8 cellular contexts compared by ENCODE assay signal in the genomic region with DNA sequence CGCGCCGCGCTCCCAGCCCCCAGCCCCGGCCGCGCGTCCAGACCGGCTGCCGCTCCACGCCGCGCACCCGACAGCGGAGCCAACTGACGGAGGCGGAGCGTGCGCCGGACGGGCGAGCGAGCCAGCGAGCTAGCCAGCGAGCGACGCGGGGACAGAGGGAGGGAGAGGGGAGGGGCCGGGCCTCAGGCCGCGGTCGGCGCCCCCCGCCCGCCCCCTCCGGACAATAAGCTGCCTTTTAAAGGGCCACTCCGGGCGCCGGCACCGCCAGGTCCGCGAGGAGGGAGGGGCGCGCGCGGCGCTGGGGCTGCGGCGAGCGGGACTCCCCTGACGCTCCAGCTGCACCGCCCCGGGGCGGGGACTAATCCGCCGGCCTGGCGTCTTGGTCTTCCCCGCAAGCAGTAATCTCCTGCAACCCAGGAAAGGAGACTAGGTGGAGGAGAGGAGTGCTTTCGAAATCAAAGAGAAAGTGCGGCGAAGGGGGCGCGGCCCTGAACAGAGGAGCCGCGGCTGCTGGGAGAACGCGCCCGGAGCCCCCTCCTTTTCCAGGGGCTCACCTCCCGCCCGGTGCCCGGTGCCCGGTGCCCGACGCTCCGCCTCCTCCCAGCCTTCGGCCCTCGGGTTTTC. TPM values are rescaled to one million over a fixed set of nuclear protein-coding genes. Genes with fewer than 3 reads are reported as not detected.
DNase-seq lines count a peak whose midpoint lies in the region; ATAC-seq and TF ChIP-seq lines count a peak whose summit lies in the region.

A gene with protein sequence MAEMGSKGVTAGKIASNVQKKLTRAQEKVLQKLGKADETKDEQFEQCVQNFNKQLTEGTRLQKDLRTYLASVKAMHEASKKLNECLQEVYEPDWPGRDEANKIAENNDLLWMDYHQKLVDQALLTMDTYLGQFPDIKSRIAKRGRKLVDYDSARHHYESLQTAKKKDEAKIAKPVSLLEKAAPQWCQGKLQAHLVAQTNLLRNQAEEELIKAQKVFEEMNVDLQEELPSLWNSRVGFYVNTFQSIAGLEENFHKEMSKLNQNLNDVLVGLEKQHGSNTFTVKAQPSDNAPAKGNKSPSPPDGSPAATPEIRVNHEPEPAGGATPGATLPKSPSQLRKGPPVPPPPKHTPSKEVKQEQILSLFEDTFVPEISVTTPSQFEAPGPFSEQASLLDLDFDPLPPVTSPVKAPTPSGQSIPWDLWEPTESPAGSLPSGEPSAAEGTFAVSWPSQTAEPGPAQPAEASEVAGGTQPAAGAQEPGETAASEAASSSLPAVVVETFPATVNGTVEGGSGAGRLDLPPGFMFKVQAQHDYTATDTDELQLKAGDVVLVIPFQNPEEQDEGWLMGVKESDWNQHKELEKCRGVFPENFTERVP (minus strand): TSS at position 157 of the 624 bp plus-strand sequence. CDS start 211 bp downstream, outside the sequence.

- ATAC-seq in GM21786 (IDR thresholded peaks at IDR 0.05; ENCODE audit: unreplicated experiment) (peak; percentile 84), SK-N-SH treated with all-trans-retinoic acid at 6 μM for 48 hours (peak; percentile 87), thoracic aorta (ENCODE audit: insufficient number of reproducible peaks, low FRiP score, low read depth) (peak; percentile 38)
- peak; percentile 91 for ATAC-seq in activated naive CD8-positive, alpha-beta T cell treated with anti-CD3 and anti-CD28 coated beads, Interleukin-2, amount 10 ng/mL, durations not matched to agents 7 days and 5 days (ENCODE audit: low read depth)

- H3K4me1 Mint-ChIP-seq in activated naive CD8-positive, alpha-beta T cell treated with anti-CD3 and anti-CD28 coated beads, Interleukin-2, amount 10 ng/mL, durations not matched to agents 7 days and 5 days: peaks cover 8% of the 10 kb centered on the region
- peaks cover 46% of the 10 kb centered on the region for H3K4me1 Mint-ChIP-seq in osteocyte (ENCODE audit: unreplicated experiment)

- POLR2A ChIA-PET in activated naive CD8-positive, alpha-beta T cell treated with anti-CD3 and anti-CD28 coated beads, Interleukin-2, amount 10 ng/mL, durations not matched to agents 7 days and 5 days (lab: Charles Lee): interaction anchor here (0.6 to 1.4 kb wide), 3 partner anchors 22 to 432 kb away, joined by 4 to 14 read pairs (median 11); no protein-coding TSS in a partner anchor

- H3K27ac Mint-ChIP-seq in activated naive CD8-positive, alpha-beta T cell treated with anti-CD3 and anti-CD28 coated beads, Interleukin-2, amount 10 ng/mL, durations not matched to agents 7 days and 5 days: peak within 1 kb of the TSS; percentile 25
- peak within 1 kb of the TSS; percentile 76 for H3K27ac Mint-ChIP-seq in osteocyte (ENCODE audit: unreplicated experiment)

- TF ChIP-seq CTCF in osteocyte (IDR thresholded peaks at IDR 0.05) (no peak), thoracic aorta (IDR thresholded peaks at IDR 0.05) (no peak)

- H3K4me3 Mint-ChIP-seq in activated naive CD8-positive, alpha-beta T cell treated with anti-CD3 and anti-CD28 coated beads, Interleukin-2, amount 10 ng/mL, durations not matched to agents 7 days and 5 days: peak within 1 kb of the TSS; percentile 84
- peak within 1 kb of the TSS; percentile 80 for H3K4me3 Mint-ChIP-seq in osteocyte (ENCODE audit: unreplicated experiment)

- no peaks in the 10 kb centered on the region for H3K9me3 Mint-ChIP-seq in activated naive CD8-positive, alpha-beta T cell treated with anti-CD3 and anti-CD28 coated beads, Interleukin-2, amount 10 ng/mL, durations not matched to agents 7 days and 5 days
- H3K9me3 Mint-ChIP-seq in osteocyte (ENCODE audit: unreplicated experiment): no peaks in the 10 kb centered on the region

- H3K27ac ChIP-seq in thoracic aorta: peak within 1 kb of the TSS; percentile 18 to 54

- H3K9me3 ChIP-seq in thoracic aorta: no peaks in the 10 kb centered on the region

- intact Hi-C loops in head of caudate nucleus (cut with DNase I): loop anchor here (5.0 kb wide), 2 partner anchors 35 kb away; no protein-coding TSS in a partner anchor

- no peaks in the 10 kb centered on the region for H3K36me3 ChIP-seq in thoracic aorta

- no peaks in the 10 kb centered on the region for H3K27me3 ChIP-seq in thoracic aorta (replicated peaks; ENCODE audit: insufficient read depth)

- peaks cover 26% of the 10 kb centered on the region for H3K27me3 Mint-ChIP-seq in activated naive CD8-positive, alpha-beta T cell treated with anti-CD3 and anti-CD28 coated beads, Interleukin-2, amount 10 ng/mL, durations not matched to agents 7 days and 5 days
- no peaks in the 10 kb centered on the region for H3K27me3 Mint-ChIP-seq in osteocyte (ENCODE audit: unreplicated experiment)

- peak within 1 kb of the TSS; percentile 95 for H3K4me3 ChIP-seq in thoracic aorta

- no peaks in the 10 kb centered on the region for H3K36me3 Mint-ChIP-seq in activated naive CD8-positive, alpha-beta T cell treated with anti-CD3 and anti-CD28 coated beads, Interleukin-2, amount 10 ng/mL, durations not matched to agents 7 days and 5 days
- no peaks in the 10 kb centered on the region for H3K36me3 Mint-ChIP-seq in osteocyte (ENCODE audit: unreplicated experiment)

- DNase-seq in Daoy (ENCODE audit: low read depth) (peak; percentile 88), KG1 (lab: John Stamatoyannopoulos, UW) (peak; percentile 63), head of caudate nucleus (peak; percentile 86 to 98 (median 95)), osteocyte (ENCODE audit: extremely low spot score, unreplicated experiment) (peak; percentile 94), thoracic aorta (ENCODE audit: low spot score) (no peak)
- peak; percentile 81 for DNase-seq in activated naive CD8-positive, alpha-beta T cell treated with anti-CD3 and anti-CD28 coated beads, Interleukin-2, amount 10 ng/mL, durations not matched to agents 7 days and 5 days

- H3K4me1 ChIP-seq in thoracic aorta (ENCODE audit: control insufficient read depth in 1 of 2, low read depth in 2 of 2): peaks cover 0 to 28% of the 10 kb centered on the region in 2 donors

TF ChIP-seq in SK-N-SH treated with all-trans-retinoic acid at 6 μM for 48 hours, 23 proteins besides CTCF, POLR2A, EP300 and RAD21:
- TF ChIP-seq, protein P1, sequence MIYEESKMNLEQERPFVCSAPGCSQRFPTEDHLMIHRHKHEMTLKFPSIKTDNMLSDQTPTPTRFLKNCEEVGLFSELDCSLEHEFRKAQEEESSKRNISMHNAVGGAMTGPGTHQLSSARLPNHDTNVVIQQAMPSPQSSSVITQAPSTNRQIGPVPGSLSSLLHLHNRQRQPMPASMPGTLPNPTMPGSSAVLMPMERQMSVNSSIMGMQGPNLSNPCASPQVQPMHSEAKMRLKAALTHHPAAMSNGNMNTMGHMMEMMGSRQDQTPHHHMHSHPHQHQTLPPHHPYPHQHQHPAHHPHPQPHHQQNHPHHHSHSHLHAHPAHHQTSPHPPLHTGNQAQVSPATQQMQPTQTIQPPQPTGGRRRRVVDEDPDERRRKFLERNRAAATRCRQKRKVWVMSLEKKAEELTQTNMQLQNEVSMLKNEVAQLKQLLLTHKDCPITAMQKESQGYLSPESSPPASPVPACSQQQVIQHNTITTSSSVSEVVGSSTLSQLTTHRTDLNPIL (CRISPR knock-in tag; IDR thresholded peaks at IDR 0.05; ENCODE audit: low read depth): no peak
- no peak for TF ChIP-seq ZNF8 (CRISPR knock-in tag; IDR thresholded peaks at IDR 0.05)
- TF ChIP-seq, protein P2, sequence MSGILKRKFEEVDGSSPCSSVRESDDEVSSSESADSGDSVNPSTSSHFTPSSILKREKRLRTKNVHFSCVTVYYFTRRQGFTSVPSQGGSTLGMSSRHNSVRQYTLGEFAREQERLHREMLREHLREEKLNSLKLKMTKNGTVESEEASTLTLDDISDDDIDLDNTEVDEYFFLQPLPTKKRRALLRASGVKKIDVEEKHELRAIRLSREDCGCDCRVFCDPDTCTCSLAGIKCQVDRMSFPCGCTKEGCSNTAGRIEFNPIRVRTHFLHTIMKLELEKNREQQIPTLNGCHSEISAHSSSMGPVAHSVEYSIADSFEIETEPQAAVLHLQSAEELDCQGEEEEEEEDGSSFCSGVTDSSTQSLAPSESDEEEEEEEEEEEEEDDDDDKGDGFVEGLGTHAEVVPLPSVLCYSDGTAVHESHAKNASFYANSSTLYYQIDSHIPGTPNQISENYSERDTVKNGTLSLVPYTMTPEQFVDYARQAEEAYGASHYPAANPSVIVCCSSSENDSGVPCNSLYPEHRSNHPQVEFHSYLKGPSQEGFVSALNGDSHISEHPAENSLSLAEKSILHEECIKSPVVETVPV (CRISPR knock-in tag; IDR thresholded peaks at IDR 0.05): no peak
- TF ChIP-seq ARNTL (CRISPR knock-in tag; IDR thresholded peaks at IDR 0.05; ENCODE audit: borderline replicate concordance, low read depth): no peak

RNA-seq across cellular contexts. Expression of the gene that starts here (rescaled TPM):
- 68.1 and 74.2 TPM in 2 replicates for total RNA-seq in Daoy (2014; rRNA removed; shearing (Covaris generic))
- total RNA-seq in activated naive CD8-positive, alpha-beta T cell treated with anti-CD3 and anti-CD28 coated beads, Interleukin-2, amount 10 ng/mL, durations not matched to agents 7 days and 5 days: 100 to 1,000 TPM; 160 to 161 TPM
- total RNA-seq in osteocyte (101 TPM in 2 replicates), thoracic aorta (10 to 100 TPM; 24.9 to 30.1 TPM)

Comparison
In these comparisons a context has a peak if more than half of its experiments do, and no peak if none do; other contexts are left out.
1. ATAC-seq: peak in every context shown above with its lines; median percentile 91 in activated naive CD8-positive, alpha-beta T cell treated with anti-CD3 and anti-CD28 coated beads, Interleukin-2, amount 10 ng/mL, durations not matched to agents 7 days and 5 days; 87 in SK-N-SH treated with all-trans-retinoic acid at 6 μM for 48 hours; 84 in GM21786; 38 in thoracic aorta.